ENCODE assay signal across 8 cellular contexts in genomic region chr21:46096997-46097825, GRCh38. TPM values are rescaled to one million over a fixed set of nuclear protein-coding genes. Genes with fewer than 3 reads are reported as not detected.
A peak's percentile ranks its signal among the peaks of the same experiment; 100 is the strongest.
DNase-seq lines count a peak whose midpoint lies in the region; ATAC-seq, FAIRE-seq and TF ChIP-seq lines count a peak whose summit lies in the region.

No MANE protein-coding gene starts in this region.

- H3K9me3 ChIP-seq in Caco-2 (peaks cover 3% of the 10 kb centered on the region; the same call in 1 of the 2 replicates), WERI-Rb-1 (ENCODE audit: severe bottlenecking) (peaks cover under 1% of the 10 kb centered on the region), cardiac muscle cell (ENCODE audit: low read depth) (no peaks in the 10 kb centered on the region), psoas muscle (peaks cover 3% of the 10 kb centered on the region)

- 35 to 60% (median 40%) methylated on average over 19 to 32 of the region's 32 CpGs for WGBS in psoas muscle, 3 donors

- no peaks in the 10 kb centered on the region; the same call in 1 of the 2 replicates for H3K27me3 ChIP-seq in Caco-2 (replicated peaks; ENCODE audit: control insufficient read depth, insufficient read depth, low read length)
- no peaks in the 10 kb centered on the region for H3K27me3 ChIP-seq in WERI-Rb-1 (ENCODE audit: insufficient read depth, low read depth, severe bottlenecking)
- H3K27me3 ChIP-seq in cardiac muscle cell: no peaks in the 10 kb centered on the region
- peaks cover 0 to 52% (median 13%) of the 10 kb centered on the region in 3 donors for H3K27me3 ChIP-seq in psoas muscle (ENCODE audit: insufficient read depth in 3 of 3, low read length in 2 of 3)

- H3K36me3 ChIP-seq in Caco-2 (ENCODE audit: control insufficient read depth, insufficient read depth, low read length) (no peaks in the 10 kb centered on the region), WERI-Rb-1 (no peaks in the 10 kb centered on the region), cardiac muscle cell (no peaks in the 10 kb centered on the region), psoas muscle (ENCODE audit: insufficient read depth in 1 of 2, low read depth in 1 of 2) (no peaks in the 10 kb centered on the region)

- H3K27ac ChIP-seq in WERI-Rb-1: peak overlapping the region; percentile 20; the same call in 1 of the 2 replicates
- no peak overlapping the region for H3K27ac ChIP-seq in cardiac muscle cell
- H3K27ac ChIP-seq in psoas muscle: peak overlapping the region; percentile 67

- DNase-seq in Caco-2 (peak in 1 of 2 experiments; percentile 32), WERI-Rb-1 (peak; percentile 19), cardiac muscle cell (ENCODE audit: low read depth in 1 of 2, low spot score in 1 of 2) (no peak), psoas muscle (peak; percentile 17 to 53), UCSD-AML1 (lab: John Stamatoyannopoulos, UW; ENCODE audit: unreplicated experiment) (no peak), RCC 7860 (ENCODE audit: low spot score) (no peak), NCI-H187 treated with DMSO at 0.1 percent for 48 hours (lab: John Stamatoyannopoulos, UW) (no peak)

- no peak for FAIRE-seq in RCC 7860 (lab: Jason Lieb, UNC)

- H3K27ac Mint-ChIP-seq in Caco-2 (ENCODE audit: unreplicated experiment): no peak overlapping the region

- TF ChIP-seq CTCF in Caco-2 (IDR thresholded peaks at IDR 0.05; ENCODE audit: insufficient read depth in 1 of 2, low read depth in 1 of 2, low read length in 1 of 2, severe bottlenecking in 1 of 2, unreplicated experiment in 1 of 2): no peak
- no peak for TF ChIP-seq CTCF in WERI-Rb-1 (IDR thresholded peaks at IDR 0.05; ENCODE audit: low read depth, low read length)
- TF ChIP-seq CTCF in cardiac muscle cell (IDR thresholded peaks at IDR 0.05; ENCODE audit: low read depth, low read length): no peak
- TF ChIP-seq CTCF in psoas muscle (IDR thresholded peaks at IDR 0.05): no peak

- POLR2A ChIA-PET in Caco-2 (lab: Charles Lee): no interaction called here

- CTCF ChIA-PET in Caco-2 (lab: Charles Lee): interaction anchor here (0.6 kb wide), 1 partner anchor 116 kb away, joined by 5 read pairs; the partner anchor contains the start of gene COL6A1

- intact Hi-C loops in Caco-2 (cut with micrococcal nuclease; ENCODE audit: unreplicated experiment) (loop anchor here (5.0 kb wide), 1 partner anchor 125 kb away; no protein-coding TSS in a partner anchor), psoas muscle (cut with DNase I) (no loop called here)

- H3K4me1 Mint-ChIP-seq in Caco-2 (ENCODE audit: low read depth, unreplicated experiment): no peaks in the 10 kb centered on the region

- H3K27me3 Mint-ChIP-seq in Caco-2 (ENCODE audit: insufficient read depth, unreplicated experiment): peaks cover 3% of the 10 kb centered on the region

- ATAC-seq in psoas muscle (peak in 1 of 4 donors; percentile 13), HG03342 (IDR thresholded peaks at IDR 0.05; ENCODE audit: unreplicated experiment) (no peak)

- peaks cover 1% of the 10 kb centered on the region for H3K9me3 Mint-ChIP-seq in Caco-2 (ENCODE audit: unreplicated experiment)

- BruUV-seq in Caco-2 (replicated peaks; lab: Mats Ljungman, UMichigan): no TSS peak

- H3K4me3 Mint-ChIP-seq in Caco-2 (ENCODE audit: unreplicated experiment): peak overlapping the region; percentile 43

- H3K4me1 ChIP-seq in Caco-2 (no peaks in the 10 kb centered on the region), cardiac muscle cell (ENCODE audit: low read depth) (no peaks in the 10 kb centered on the region), psoas muscle (peaks cover 6% of the 10 kb centered on the region)

- no peaks in the 10 kb centered on the region for H3K36me3 Mint-ChIP-seq in Caco-2 (ENCODE audit: insufficient read depth, unreplicated experiment)

- H3K4me3 ChIP-seq in Caco-2 (ENCODE audit: low read depth, low read length): peak overlapping the region; percentile 50
- H3K4me3 ChIP-seq in WERI-Rb-1 (ENCODE audit: low read depth, low read length): peak overlapping the region; percentile 54
- H3K4me3 ChIP-seq in cardiac muscle cell: peak overlapping the region; percentile 64
- peak overlapping the region; percentile 66 for H3K4me3 ChIP-seq in psoas muscle

RNA-seq across cellular contexts. Expression of gene COL6A2, which starts 0.7 kb away (rescaled TPM):
- total RNA-seq in Caco-2 (2022) (8.8 and 11.1 TPM in 2 replicates), cardiac muscle cell (212 and 260 TPM in 2 replicates), psoas muscle (100 to 1,000 TPM in 2 of 4 donors, 10 to 100 TPM in 2; 56.2 to 122 (median 90.4) TPM)
- polyA plus RNA-seq in cardiac muscle cell (153 and 216 TPM in 2 replicates), psoas muscle (10 to 100 TPM; 29.8 to 58.8 (median 47.1) TPM)

RNA-seq across cellular contexts. Expression of gene FTCD, which starts 58.2 kb away (rescaled TPM):
- total RNA-seq in Caco-2 (2022) (3.5 and 4.5 TPM in 2 replicates), cardiac muscle cell (9.5 and 18.9 TPM in 2 replicates), psoas muscle (1 to 10 TPM in 1 of 4 donors, under 1 TPM in 1, not detected in 2; 0.16 to 2.0 TPM)
- polyA plus RNA-seq in cardiac muscle cell (27.4 and 31.1 TPM in 2 replicates), psoas muscle (under 1 TPM in 2 of 3 donors, not detected in 1; 0.03 to 0.09 TPM)

Comparison
In these comparisons a context has a peak if more than half of its experiments do, and no peak if none do; other contexts are left out.
1. DNase-seq: peak in WERI-Rb-1 (single experiment) and psoas muscle (2 of 2); none in cardiac muscle cell (0 of 2), UCSD-AML1 (single experiment), RCC 7860 (single experiment) and NCI-H187 treated with DMSO at 0.1 percent for 48 hours (single experiment).
2. Peak in every context shown above with its lines, with median percentiles within 50 percentile points of each other: H3K4me3 ChIP-seq.